Comparison of ENCODE assay signal across 8 cellular contexts in the genomic region with DNA sequence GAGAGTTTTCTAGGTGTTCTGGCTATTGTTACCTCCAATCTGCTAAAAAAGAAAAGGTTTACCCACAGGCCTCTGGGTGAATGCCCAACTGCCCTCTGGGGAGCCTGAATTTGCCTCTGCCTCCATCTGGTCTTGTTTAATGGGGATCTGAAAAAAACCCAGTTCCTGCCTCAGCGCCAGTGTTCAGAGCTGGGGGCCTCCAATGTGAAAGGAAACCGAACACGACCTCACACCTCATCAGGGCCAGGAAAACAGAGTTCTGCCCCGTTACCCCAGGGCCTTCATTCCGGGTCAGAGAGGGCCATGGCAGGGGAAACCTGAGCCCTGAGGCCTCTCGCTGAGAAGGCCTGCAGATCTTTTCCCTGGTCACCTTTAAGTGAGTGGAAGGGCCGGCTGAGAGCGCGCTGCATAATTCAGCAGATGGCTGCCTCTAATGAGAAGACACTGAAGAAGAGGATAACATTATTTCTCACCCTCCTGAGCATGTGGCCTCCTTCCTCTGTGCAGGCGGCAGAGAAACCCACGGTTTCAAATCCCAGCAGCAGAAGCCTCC. TPM values are rescaled to one million over a fixed set of nuclear protein-coding genes. Genes with fewer than 3 reads are reported as not detected.
DNase-seq lines count a peak whose midpoint lies in the region; ATAC-seq lines count a peak whose summit lies in the region.

No MANE protein-coding gene starts in this region.

- no peaks in the 10 kb centered on the region for H3K27me3 Mint-ChIP-seq in activated naive CD4-positive, alpha-beta T cell treated with anti-CD3 and anti-CD28 coated beads, Interleukin-2, amount 10 ng/mL, durations not matched to agents 7 days and 5 days
- no peaks in the 10 kb centered on the region for H3K27me3 Mint-ChIP-seq in naive thymus-derived CD8-positive, alpha-beta T cell

- peaks cover 8% of the 10 kb centered on the region for H3K27me3 ChIP-seq in adipocyte (replicated peaks; ENCODE audit: control insufficient read depth, insufficient read depth, low read length)

- POLR2A ChIA-PET in naive thymus-derived CD8-positive, alpha-beta T cell (lab: Charles Lee) = interaction anchor here (1.0 to 1.8 kb wide), 3 partner anchors 9 to 15 kb away, joined by 5 to 8 read pairs (median 7); no protein-coding TSS in a partner anchor

- H3K36me3 Mint-ChIP-seq in activated naive CD4-positive, alpha-beta T cell treated with anti-CD3 and anti-CD28 coated beads, Interleukin-2, amount 10 ng/mL, durations not matched to agents 7 days and 5 days = peaks cover 46% of the 10 kb centered on the region
- peaks cover 0 to 7% (median 0%) of the 10 kb centered on the region in 3 donors for H3K36me3 Mint-ChIP-seq in naive thymus-derived CD8-positive, alpha-beta T cell

- peak overlapping the region; percentile 16 for H3K9ac ChIP-seq in adipocyte (ENCODE audit: low read length)

- H3K4me3 Mint-ChIP-seq in activated naive CD4-positive, alpha-beta T cell treated with anti-CD3 and anti-CD28 coated beads, Interleukin-2, amount 10 ng/mL, durations not matched to agents 7 days and 5 days = peak overlapping the region; percentile 91
- peak overlapping the region; percentile 75 to 100 (median 97) for H3K4me3 Mint-ChIP-seq in naive thymus-derived CD8-positive, alpha-beta T cell

- H3K9me3 ChIP-seq in adipocyte (ENCODE audit: control insufficient read depth, low read length) = no peaks in the 10 kb centered on the region

- no peak overlapping the region for H3K4me3 ChIP-seq in adipocyte (ENCODE audit: low read length)

- H3K36me3 ChIP-seq in adipocyte (ENCODE audit: control insufficient read depth, insufficient read depth, low read length, severe bottlenecking) = no peaks in the 10 kb centered on the region

- DNase-seq in activated naive CD4-positive, alpha-beta T cell treated with anti-CD3 and anti-CD28 coated beads, Interleukin-2, amount 10 ng/mL, durations not matched to agents 7 days and 5 days = peak; percentile 39
- DNase-seq in activated naive CD4-positive, alpha-beta T cell treated with Interleukin-2 at 50 U/mL for 16 hours = no peak
- DNase-seq in adipocyte (ENCODE audit: low read depth) (peak; percentile 50), NCI-H2081 treated with DMSO at 0.1 percent for 48 hours (lab: John Stamatoyannopoulos, UW) (no peak), DMS53 treated with DMSO at 0.1 percent for 48 hours (lab: John Stamatoyannopoulos, UW; ENCODE audit: unreplicated experiment) (no peak), HPDE6-E6E7 (ENCODE audit: extremely low spot score) (no peak)
- peak in 1 of 10 donors; percentile 34 for DNase-seq in naive thymus-derived CD8-positive, alpha-beta T cell

- peaks cover 72% of the 10 kb centered on the region for H3K4me1 Mint-ChIP-seq in activated naive CD4-positive, alpha-beta T cell treated with anti-CD3 and anti-CD28 coated beads, Interleukin-2, amount 10 ng/mL, durations not matched to agents 7 days and 5 days
- peaks cover 8 to 80% (median 54%) of the 10 kb centered on the region in 4 donors for H3K4me1 Mint-ChIP-seq in naive thymus-derived CD8-positive, alpha-beta T cell

- CTCF ChIA-PET in activated naive CD4-positive, alpha-beta T cell treated with anti-CD3 and anti-CD28 coated beads, Interleukin-2, amount 10 ng/mL, durations not matched to agents 7 days and 5 days (lab: Charles Lee) = no interaction called here

- no peaks in the 10 kb centered on the region for H3K9me3 Mint-ChIP-seq in activated naive CD4-positive, alpha-beta T cell treated with anti-CD3 and anti-CD28 coated beads, Interleukin-2, amount 10 ng/mL, durations not matched to agents 7 days and 5 days
- no peaks in the 10 kb centered on the region for H3K9me3 Mint-ChIP-seq in naive thymus-derived CD8-positive, alpha-beta T cell

- peak overlapping the region; percentile 100 for H3K27ac Mint-ChIP-seq in activated naive CD4-positive, alpha-beta T cell treated with anti-CD3 and anti-CD28 coated beads, Interleukin-2, amount 10 ng/mL, durations not matched to agents 7 days and 5 days
- H3K27ac Mint-ChIP-seq in naive thymus-derived CD8-positive, alpha-beta T cell = peak overlapping the region; percentile 89 to 100 (median 98)

- peaks cover 12% of the 10 kb centered on the region for H3K4me1 ChIP-seq in adipocyte (ENCODE audit: control insufficient read depth, insufficient read depth, low read length)

- peak; percentile 29 for ATAC-seq in HG03439 (IDR thresholded peaks at IDR 0.05; ENCODE audit: unreplicated experiment)
- ATAC-seq in naive thymus-derived CD8-positive, alpha-beta T cell = no peak

RNA-seq across cellular contexts. Expression of a gene that starts 6.8 kb away (rescaled TPM):
- total RNA-seq in naive thymus-derived CD8-positive, alpha-beta T cell = 100 to 1,000 TPM; 234 to 235 TPM
- 100 to 1,000 TPM; 161 to 269 (median 226) TPM for polyA plus RNA-seq in naive thymus-derived CD8-positive, alpha-beta T cell

Comparison
In these comparisons a context has a peak if more than half of its experiments do, and no peak if none do; other contexts are left out.
1. DNase-seq: peak in activated naive CD4-positive, alpha-beta T cell treated with anti-CD3 and anti-CD28 coated beads, Interleukin-2, amount 10 ng/mL, durations not matched to agents 7 days and 5 days (single experiment) and adipocyte (single experiment); none in activated naive CD4-positive, alpha-beta T cell treated with Interleukin-2 at 50 U/mL for 16 hours (single experiment), NCI-H2081 treated with DMSO at 0.1 percent for 48 hours (single experiment), DMS53 treated with DMSO at 0.1 percent for 48 hours (single experiment) and HPDE6-E6E7 (single experiment).